8 cellular contexts compared by ENCODE assay signal in genomic region chrX:120769576-120770341, GRCh38.
A peak's percentile ranks its signal among the peaks of the same experiment; 100 is the strongest.
DNase-seq lines count a peak whose midpoint lies in the region; ATAC-seq, FAIRE-seq and TF ChIP-seq lines count a peak whose summit lies in the region.

No MANE protein-coding gene starts in this region.

- H3K27ac ChIP-seq in esophagus squamous epithelium, result no peak overlapping the region

- intact Hi-C loops in esophagus squamous epithelium (cut with DNase I), result loop anchor here (10.0 kb wide), 1 partner anchor 265 kb away; no protein-coding TSS in a partner anchor

- no peak for ATAC-seq in WTC11
- ATAC-seq in GM18867 (IDR thresholded peaks at IDR 0.05; ENCODE audit: unreplicated experiment), result no peak

- DNase-seq in Ammon's horn (ENCODE audit: low spot score) (peak; percentile 20), GM18507 (ENCODE audit: extremely low spot score, insufficient read length, low read depth) (no peak), NCI-H526 (lab: John Stamatoyannopoulos, UW) (peak; percentile 46 to 55), dermis blood vessel endothelial cell (peak; percentile 76), pons (ENCODE audit: low spot score) (peak; percentile 37), esophagus squamous epithelium (lab: John Stamatoyannopoulos, UW) (no peak), WTC11 (ENCODE audit: low spot score) (no peak)

- H3K4me1 Mint-ChIP-seq in WTC11, result no peaks in the 10 kb centered on the region

- no peaks in the 10 kb centered on the region for H3K36me3 Mint-ChIP-seq in WTC11

- no peak for TF ChIP-seq POLR2A in esophagus squamous epithelium (IDR thresholded peaks at IDR 0.05)

- no peaks in the 10 kb centered on the region for H3K4me1 ChIP-seq in esophagus squamous epithelium

- H3K9me3 ChIP-seq in esophagus squamous epithelium, result no peaks in the 10 kb centered on the region

- H3K4me3 Mint-ChIP-seq in WTC11, result no peak overlapping the region

- FAIRE-seq in GM18507 (lab: Jason Lieb, UNC), result peak; percentile 87

- H3K27ac Mint-ChIP-seq in WTC11, result no peak overlapping the region

- peaks cover 7% of the 10 kb centered on the region for H3K27me3 Mint-ChIP-seq in WTC11 (ENCODE audit: low read depth)

- CTCF ChIA-PET in WTC11 (lab: Charles Lee), result no interaction called here

- no peaks in the 10 kb centered on the region for H3K36me3 ChIP-seq in esophagus squamous epithelium

- WGBS in esophagus squamous epithelium, 2 donors, result 44 to 47% methylated on average over 5 to 6 of the region's 8 CpGs

- H3K4me3 ChIP-seq in esophagus squamous epithelium, result no peak overlapping the region

- peak in 3 of 6 experiments; percentile 15 to 37 (median 16) for TF ChIP-seq CTCF in esophagus squamous epithelium (IDR thresholded peaks at IDR 0.05)
- TF ChIP-seq CTCF in WTC11 (IDR thresholded peaks at IDR 0.05), result no peak

- no peaks in the 10 kb centered on the region for H3K27me3 ChIP-seq in esophagus squamous epithelium

- H3K9me3 Mint-ChIP-seq in WTC11, result no peaks in the 10 kb centered on the region

- POLR2A ChIA-PET in WTC11 (lab: Charles Lee), result no interaction called here

TF ChIP-seq in WTC11, 78 proteins besides CTCF, POLR2A, EP300 and RAD21:
- TF ChIP-seq CBFB (CRISPR knock-in tag; IDR thresholded peaks at IDR 0.05; ENCODE audit: low read depth) (no peak), E2F1 (CRISPR knock-in tag; IDR thresholded peaks at IDR 0.05) (no peak), NFYB (CRISPR knock-in tag; conservative IDR thresholded peaks at IDR 0.05; ENCODE audit: low read depth) (no peak), ZNF671 (CRISPR knock-in tag; IDR thresholded peaks at IDR 0.05) (no peak), IRF2 (CRISPR knock-in tag; IDR thresholded peaks at IDR 0.05; ENCODE audit: borderline replicate concordance, low read depth) (no peak)
TF ChIP-seq in WTC11: peak in this region for 0.

Comparison
In these comparisons a context has a peak if more than half of its experiments do, and no peak if none do; other contexts are left out.
1. DNase-seq: peak in Ammon's horn (single experiment), NCI-H526 (2 of 2), dermis blood vessel endothelial cell (single experiment) and pons (single experiment); none in GM18507 (single experiment), esophagus squamous epithelium (single experiment) and WTC11 (single experiment).